1 cellular context compared by ENCODE assay signal in the genomic region with DNA sequence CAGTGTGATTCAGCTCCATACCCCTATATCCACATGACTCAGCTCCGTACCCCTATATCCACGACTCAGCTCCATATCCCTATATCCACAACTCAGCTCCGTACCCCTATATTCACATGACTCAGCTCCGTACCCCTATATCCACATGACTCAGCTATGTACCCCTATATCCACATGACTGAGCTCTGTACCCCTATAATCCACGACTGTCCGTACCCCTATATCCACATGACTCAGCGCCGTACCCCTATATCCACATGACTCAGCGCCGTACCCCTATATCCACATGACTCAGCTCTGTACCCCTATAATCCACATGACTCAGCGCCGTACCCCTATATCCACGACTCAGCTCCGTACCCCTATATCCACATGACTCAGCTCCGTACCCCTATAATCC.
TF ChIP-seq lines count a peak whose summit lies in the region.

No MANE protein-coding gene starts in this region.

TF ChIP-seq in WTC11, 78 proteins besides CTCF, POLR2A, EP300 and RAD21:
- TF ChIP-seq ZMAT4 (CRISPR knock-in tag; IDR thresholded peaks at IDR 0.05), result no peak
- TF ChIP-seq, protein P1, sequence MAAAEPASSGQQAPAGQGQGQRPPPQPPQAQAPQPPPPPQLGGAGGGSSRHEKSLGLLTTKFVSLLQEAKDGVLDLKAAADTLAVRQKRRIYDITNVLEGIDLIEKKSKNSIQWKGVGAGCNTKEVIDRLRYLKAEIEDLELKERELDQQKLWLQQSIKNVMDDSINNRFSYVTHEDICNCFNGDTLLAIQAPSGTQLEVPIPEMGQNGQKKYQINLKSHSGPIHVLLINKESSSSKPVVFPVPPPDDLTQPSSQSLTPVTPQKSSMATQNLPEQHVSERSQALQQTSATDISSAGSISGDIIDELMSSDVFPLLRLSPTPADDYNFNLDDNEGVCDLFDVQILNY (CRISPR knock-in tag; IDR thresholded peaks at IDR 0.05), result no peak
- TF ChIP-seq, protein P2, sequence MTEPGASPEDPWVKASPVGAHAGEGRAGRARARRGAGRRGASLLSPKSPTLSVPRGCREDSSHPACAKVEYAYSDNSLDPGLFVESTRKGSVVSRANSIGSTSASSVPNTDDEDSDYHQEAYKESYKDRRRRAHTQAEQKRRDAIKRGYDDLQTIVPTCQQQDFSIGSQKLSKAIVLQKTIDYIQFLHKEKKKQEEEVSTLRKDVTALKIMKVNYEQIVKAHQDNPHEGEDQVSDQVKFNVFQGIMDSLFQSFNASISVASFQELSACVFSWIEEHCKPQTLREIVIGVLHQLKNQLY (CRISPR knock-in tag; IDR thresholded peaks at IDR 0.05), result no peak
- no peak for TF ChIP-seq FOXJ3 (CRISPR knock-in tag; IDR thresholded peaks at IDR 0.05; ENCODE audit: borderline replicate concordance)
